Comparison of ENCODE assay signal across 2 cellular contexts in the genomic region with DNA sequence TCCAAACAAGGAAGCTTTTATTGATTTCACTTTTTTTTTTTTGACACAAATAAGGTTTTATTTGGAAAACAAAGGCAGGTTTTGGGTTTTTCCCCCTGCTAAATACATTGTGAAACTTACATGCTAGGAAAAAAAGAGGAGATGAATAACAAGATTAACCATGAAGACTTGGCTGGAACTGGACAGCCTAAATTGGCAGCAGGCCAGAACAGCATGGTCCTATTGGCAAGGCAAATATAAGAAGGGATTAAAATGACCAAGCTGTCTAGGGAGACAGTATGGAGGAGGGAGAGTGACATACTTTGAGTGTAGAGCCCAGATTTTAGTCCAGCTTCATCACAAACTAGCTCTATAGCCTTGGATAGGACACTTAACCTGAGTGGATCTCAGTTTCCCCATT.
TF ChIP-seq lines count a peak whose summit lies in the region.

No MANE protein-coding gene starts in this region.

TF ChIP-seq in Ishikawa, 13 proteins besides CTCF, POLR2A, EP300 and RAD21:
- TF ChIP-seq NFIC (IDR thresholded peaks at IDR 0.05) (peak; percentile 46), EGR1 (IDR thresholded peaks at IDR 0.05) (no peak)
TF ChIP-seq in Ishikawa: peak in this region for 1.

TF ChIP-seq in HepG2, 621 proteins besides CTCF, POLR2A, EP300 and RAD21:
- no peak for TF ChIP-seq ZNF44 (CRISPR knock-in tag; IDR thresholded peaks at IDR 0.05)
- no peak for TF ChIP-seq ZNF788 (CRISPR knock-in tag; IDR thresholded peaks at IDR 0.05; ENCODE audit: borderline replicate concordance)
- no peak for TF ChIP-seq NAIF1 (CRISPR knock-in tag; IDR thresholded peaks at IDR 0.05; ENCODE audit: borderline replicate concordance)
- TF ChIP-seq NR2F1 (CRISPR knock-in tag; IDR thresholded peaks at IDR 0.05), result no peak
- no peak for TF ChIP-seq SALL1 (CRISPR knock-in tag; IDR thresholded peaks at IDR 0.05)
- TF ChIP-seq SUZ12 (IDR thresholded peaks at IDR 0.05; ENCODE audit: low read depth, low read length), result no peak
- no peak for TF ChIP-seq DNMT1 (CRISPR knock-in tag; IDR thresholded peaks at IDR 0.05)
TF ChIP-seq in HepG2: peak in this region for 0.
